ENCODE assay signal across 16 cellular contexts in genomic region chr14:79573486-79573885, GRCh38.
"Had no signal": no experiment of that assay in that cellular context is flagged by ENCODE, and none has a peak within 500 bp of the region (broad histone marks: within the 10 kb centered on the region; RNA-seq: fewer than 3 reads in every experiment).

No MANE protein-coding gene starts in this region.

- H3K4me1 Mint-ChIP-seq: activated CD4-positive, alpha-beta T cell treated with anti-CD3 and anti-CD28 coated beads, Interleukin-2, amount 10 ng/mL, durations not matched to agents 7 days and 5 days; activated naive CD4-positive, alpha-beta T cell treated with anti-CD3 and anti-CD28 coated beads, Interleukin-2, amount 50 U/mL, for 24 hours; naive thymus-derived CD4-positive, alpha-beta T cell; stimulated activated effector memory CD8-positive, alpha-beta T cell treated with anti-CD3 and anti-CD28 coated beads, Interleukin-12 subunit alpha, Interleukin-12 subunit beta, amount 100 ng/mL, for 72 hours had no signal

- H3K4me1 ChIP-seq: tibial artery, vagina had no signal

- H3K27ac ChIP-seq: cardiac muscle cell, neutrophil, tibial artery, vagina had no signal

- H3K27me3 ChIP-seq: cardiac muscle cell, neutrophil, tibial artery, vagina had no signal

- H3K9me3 ChIP-seq: neutrophil, tibial artery, vagina had no signal

- H3K36me3 ChIP-seq: cardiac muscle cell, neutrophil, tibial artery, vagina had no signal

- H3K9me3 Mint-ChIP-seq: activated CD4-positive, alpha-beta T cell treated with anti-CD3 and anti-CD28 coated beads, Interleukin-2, amount 10 ng/mL, durations not matched to agents 7 days and 5 days; activated naive CD4-positive, alpha-beta T cell treated with anti-CD3 and anti-CD28 coated beads, Interleukin-2, amount 50 U/mL, for 24 hours had no signal

- DNase-seq: activated CD4-positive, alpha-beta T cell treated with anti-CD3 and anti-CD28 coated beads, Interleukin-2, amount 10 ng/mL, durations not matched to agents 7 days and 5 days; activated CD4-positive, CD25-positive, alpha-beta regulatory T cell; activated effector memory CD4-positive, alpha-beta T cell treated with Interleukin-2 at 50 U/mL for 16 hours; activated T-cell treated with anti-CD3 and anti-CD28 coated beads, Interleukin-2, amount 50 U/mL, for 1 hour; amygdala; hippocampal formation; naive thymus-derived CD4-positive, alpha-beta T cell; small intestine; T-helper 2 cell; tibial artery had no signal

- H3K36me3 Mint-ChIP-seq: activated naive CD4-positive, alpha-beta T cell treated with anti-CD3 and anti-CD28 coated beads, Interleukin-2, amount 50 U/mL, for 24 hours; naive thymus-derived CD4-positive, alpha-beta T cell; stimulated activated effector memory CD8-positive, alpha-beta T cell treated with anti-CD3 and anti-CD28 coated beads, Interleukin-12 subunit alpha, Interleukin-12 subunit beta, amount 100 ng/mL, for 72 hours had no signal

- H3K27me3 Mint-ChIP-seq: activated CD4-positive, alpha-beta T cell treated with anti-CD3 and anti-CD28 coated beads, Interleukin-2, amount 10 ng/mL, durations not matched to agents 7 days and 5 days; activated naive CD4-positive, alpha-beta T cell treated with anti-CD3 and anti-CD28 coated beads, Interleukin-2, amount 50 U/mL, for 24 hours had no signal

- ATAC-seq: naive thymus-derived CD4-positive, alpha-beta T cell; stimulated activated effector memory CD8-positive, alpha-beta T cell treated with anti-CD3 and anti-CD28 coated beads, Interleukin-12 subunit alpha, Interleukin-12 subunit beta, amount 100 ng/mL, for 72 hours had no signal

- H3K4me3 Mint-ChIP-seq: activated CD4-positive, alpha-beta T cell treated with anti-CD3 and anti-CD28 coated beads, Interleukin-2, amount 10 ng/mL, durations not matched to agents 7 days and 5 days; activated naive CD4-positive, alpha-beta T cell treated with anti-CD3 and anti-CD28 coated beads, Interleukin-2, amount 50 U/mL, for 24 hours; naive thymus-derived CD4-positive, alpha-beta T cell; stimulated activated effector memory CD8-positive, alpha-beta T cell treated with anti-CD3 and anti-CD28 coated beads, Interleukin-12 subunit alpha, Interleukin-12 subunit beta, amount 100 ng/mL, for 72 hours had no signal

- H3K27ac Mint-ChIP-seq: activated CD4-positive, alpha-beta T cell treated with anti-CD3 and anti-CD28 coated beads, Interleukin-2, amount 10 ng/mL, durations not matched to agents 7 days and 5 days; activated naive CD4-positive, alpha-beta T cell treated with anti-CD3 and anti-CD28 coated beads, Interleukin-2, amount 50 U/mL, for 24 hours; naive thymus-derived CD4-positive, alpha-beta T cell; stimulated activated effector memory CD8-positive, alpha-beta T cell treated with anti-CD3 and anti-CD28 coated beads, Interleukin-12 subunit alpha, Interleukin-12 subunit beta, amount 100 ng/mL, for 72 hours had no signal

- H3K4me3 ChIP-seq: cardiac muscle cell, lung, tibial artery, vagina had no signal
